Comparison of ENCODE assay signal across 19 cellular contexts in the genomic region with DNA sequence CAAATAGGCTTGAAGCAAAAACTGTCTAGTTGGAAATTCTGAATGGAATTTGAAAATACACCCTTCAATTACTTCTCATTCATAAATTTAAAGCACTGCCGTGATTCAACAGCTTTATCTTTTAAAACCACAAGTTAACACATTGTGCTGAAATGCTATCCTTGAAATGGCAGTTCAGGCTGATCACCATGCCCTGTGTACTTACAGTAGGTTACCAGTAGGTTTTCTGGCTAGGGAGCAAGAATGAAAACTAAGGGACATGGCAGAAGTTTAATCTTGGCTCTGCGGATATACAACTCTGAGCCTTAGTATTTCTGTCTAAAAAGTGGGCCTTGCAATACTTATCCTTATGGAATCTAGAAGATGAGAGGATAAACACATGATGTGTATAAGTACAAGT. TPM values are rescaled to one million over a fixed set of nuclear protein-coding genes. Genes with fewer than 3 reads are reported as not detected.
DNase-seq lines count a peak whose midpoint lies in the region; ATAC-seq and TF ChIP-seq lines count a peak whose summit lies in the region.
"Had no signal": no experiment of that assay in that cellular context is flagged by ENCODE, and none has a peak within 500 bp of the region (broad histone marks: within the 10 kb centered on the region; RNA-seq: fewer than 3 reads in every experiment).

No MANE protein-coding gene starts in this region.

- H3K4me1 ChIP-seq in ascending aorta, result peaks cover 8 to 20% of the 10 kb centered on the region in 2 donors
- H3K4me1 ChIP-seq in sigmoid colon, result peaks cover 0 to 39% (median 26%) of the 10 kb centered on the region in 4 donors
- peaks cover 0 to 26% (median 9%) of the 10 kb centered on the region in 4 donors for H3K4me1 ChIP-seq in tibial nerve

- ATAC-seq in HG03571 (IDR thresholded peaks at IDR 0.05; ENCODE audit: unreplicated experiment) (no peak), HG02678 (IDR thresholded peaks at IDR 0.05; ENCODE audit: unreplicated experiment) (no peak), left colon (no peak)
- ATAC-seq: GM23338; natural killer cell treated with Interleukin-12 subunit alpha and Interleukin-12 subunit beta and Interleukin-15 and Interleukin-18, amount 100 ng/mL, for 72 hours had no signal

- TF ChIP-seq EP300 in sigmoid colon (IDR thresholded peaks at IDR 0.05) (no peak), tibial nerve (IDR thresholded peaks at IDR 0.05) (no peak)

- WGBS in sigmoid colon, 2 donors, result 81 to 85% methylated on average over 2 of the region's 2 CpGs
- WGBS in tibial nerve, 2 donors, result 56 to 60% methylated on average over 2 of the region's 2 CpGs

- DNase-seq in ELR (ENCODE audit: low read depth) (peak; percentile 15), ascending aorta (ENCODE audit: low spot score in 2 of 2) (no peak), fibroblast of pulmonary artery (ENCODE audit: low read depth) (peak; percentile 33), sigmoid colon (no peak), left colon (no peak), tibial nerve (ENCODE audit: low spot score in 2 of 2) (no peak)
- DNase-seq: activated CD4-positive, alpha-beta T cell treated with anti-CD3 and anti-CD28 coated beads for 48 hours; activated T-cell treated with anti-CD3 and anti-CD28 coated beads for 4 hours; mammary epithelial cell; NCI-H2029 treated with DMSO at 0.1 percent for 48 hours; NCI-H748 treated with DMSO at 0.1 percent for 48 hours; retina; stimulated activated CD4-positive, alpha-beta T cell treated with anti-CD3 and anti-CD28 coated beads, Interleukin-4, amount 100 ng/mL, for 24 hours; T-helper 9 cell had no signal

- TF ChIP-seq CTCF in ascending aorta (IDR thresholded peaks at IDR 0.05) (peak in 1 of 3 experiments; percentile 23), fibroblast of pulmonary artery (IDR thresholded peaks at IDR 0.05; ENCODE audit: low read length, missing control alignments) (peak; percentile 26), sigmoid colon (IDR thresholded peaks at IDR 0.05) (peak in 2 of 4 experiments; percentile 28 to 30), tibial nerve (IDR thresholded peaks at IDR 0.05) (no peak)

- H3K9me3 ChIP-seq in ascending aorta, result no peaks in the 10 kb centered on the region
- no peaks in the 10 kb centered on the region for H3K9me3 ChIP-seq in sigmoid colon
- no peaks in the 10 kb centered on the region for H3K9me3 ChIP-seq in tibial nerve
- H3K9me3 ChIP-seq: BLaER1 had no signal

- intact Hi-C loops in ascending aorta (cut with DNase I) (no loop called here), sigmoid colon (cut with DNase I) (no loop called here), left colon (cut with DNase I, micrococcal nuclease) (no loop called here)

- H3K36me3 ChIP-seq in ascending aorta (peaks cover 53 to 66% of the 10 kb centered on the region in 2 donors), sigmoid colon (peaks cover 28 to 100% (median 73%) of the 10 kb centered on the region in 4 donors), tibial nerve (peaks cover 0 to 62% (median 0%) of the 10 kb centered on the region in 3 donors)

- TF ChIP-seq POLR2A in sigmoid colon (IDR thresholded peaks at IDR 0.05), result no peak
- TF ChIP-seq POLR2A in tibial nerve (IDR thresholded peaks at IDR 0.05), result no peak

- H3K27me3 ChIP-seq in ascending aorta, result no peaks in the 10 kb centered on the region
- no peaks in the 10 kb centered on the region for H3K27me3 ChIP-seq in sigmoid colon
- H3K27me3 ChIP-seq in tibial nerve, result no peaks in the 10 kb centered on the region
- H3K27me3 ChIP-seq: BLaER1 had no signal

- no peak overlapping the region for H3K4me3 ChIP-seq in ascending aorta
- no peak overlapping the region for H3K4me3 ChIP-seq in fibroblast of pulmonary artery (replicated peaks; ENCODE audit: low read depth, low read length)
- no peak overlapping the region for H3K4me3 ChIP-seq in sigmoid colon
- H3K4me3 ChIP-seq in tibial nerve, result no peak overlapping the region
- H3K4me3 ChIP-seq: BLaER1, GM23338 had no signal

- peak overlapping the region; percentile 59 to 65 for H3K27ac ChIP-seq in ascending aorta
- H3K27ac ChIP-seq in sigmoid colon, result peak overlapping the region; percentile 46 to 65 (median 54)
- peak overlapping the region in 2 of 4 donors; percentile 65 to 85 for H3K27ac ChIP-seq in tibial nerve
- H3K27ac ChIP-seq: BLaER1 had no signal

RNA-seq across cellular contexts. Expression of a gene that starts 28.0 kb away (rescaled TPM):
- total RNA-seq in ascending aorta (30.3 TPM), sigmoid colon (10 to 100 TPM; 20.2 to 32.6 (median 21.9) TPM), left colon (1 to 10 TPM in 1 of 2 donors, under 1 TPM in 1; 0.70 to 3.6 TPM), tibial nerve (10 to 100 TPM in 2 of 4 donors, 1 to 10 TPM in 2; 5.4 to 21.9 (median 11.4) TPM)
- 1 to 10 TPM in 2 of 3 donors, under 1 TPM in 1; 0.23 to 2.4 (median 2.1) TPM for polyA plus RNA-seq in sigmoid colon
- total RNA-seq: natural killer cell treated with Interleukin-12 subunit alpha and Interleukin-12 subunit beta and Interleukin-15 and Interleukin-18, amount 100 ng/mL, for 72 hours had no signal

Comparison
In these comparisons a context has a peak if more than half of its experiments do, and no peak if none do; other contexts are left out.
1. DNase-seq: peak in ELR (single experiment) and fibroblast of pulmonary artery (single experiment); none in ascending aorta (0 of 2), sigmoid colon (single experiment), left colon (0 of 2) and tibial nerve (0 of 2).